ENCODE assay signal across 22 cellular contexts in genomic region chr14:37139710-37140109, GRCh38. TPM values are rescaled to one million over a fixed set of nuclear protein-coding genes. Genes with fewer than 3 reads are reported as not detected.
DNase-seq lines count a peak whose midpoint lies in the region; ATAC-seq and TF ChIP-seq lines count a peak whose summit lies in the region.
"Had no signal": no experiment of that assay in that cellular context is flagged by ENCODE, and none has a peak within 500 bp of the region (broad histone marks: within the 10 kb centered on the region; RNA-seq: fewer than 3 reads in every experiment).

No MANE protein-coding gene starts in this region.

- no peak for ATAC-seq in foreskin keratinocyte

- H3K4me1 ChIP-seq in BLaER1 (peaks cover 22% of the 10 kb centered on the region), left ventricle myocardium inferior (no peaks in the 10 kb centered on the region), foreskin keratinocyte (no peaks in the 10 kb centered on the region)

- intact Hi-C loops in left ventricle myocardium inferior (cut with micrococcal nuclease): loop anchor here (10.0 kb wide), 1 partner anchor 585 kb away; no protein-coding TSS in a partner anchor

- H3K4me2 ChIP-seq in BLaER1: peak overlapping the region; percentile 41

- H3K27me3 ChIP-seq in BLaER1 (no peaks in the 10 kb centered on the region), left ventricle myocardium inferior (ENCODE audit: low read depth) (peaks cover 11% of the 10 kb centered on the region), foreskin keratinocyte (peaks cover 11% of the 10 kb centered on the region)

- in situ Hi-C loops in astrocyte of the cerebellum (cut with HindIII; ENCODE audit: low sequenced_read_pairs): no loop called here

- H3K9me3 ChIP-seq in BLaER1: no peaks in the 10 kb centered on the region
- no peaks in the 10 kb centered on the region for H3K9me3 ChIP-seq in left ventricle myocardium inferior (replicated peaks)

- H4K20me1 ChIP-seq in BLaER1: no peaks in the 10 kb centered on the region

- TF ChIP-seq CTCF in astrocyte of the cerebellum (IDR thresholded peaks at IDR 0.05; ENCODE audit: low read depth, low read length, missing control alignments): no peak
- TF ChIP-seq CTCF in left ventricle myocardium inferior (IDR thresholded peaks at IDR 0.05; ENCODE audit: borderline replicate concordance): no peak
- TF ChIP-seq CTCF in foreskin keratinocyte (conservative IDR thresholded peaks at IDR 0.05): no peak

- DNase-seq in M059J (ENCODE audit: low read depth) (peak; percentile 30), astrocyte of the cerebellum (ENCODE audit: low read depth) (peak; percentile 29), kidney tubule cell (ENCODE audit: low spot score) (peak; percentile 15), NCI-H2227 (lab: John Stamatoyannopoulos, UW; ENCODE audit: unreplicated experiment) (no peak), left ventricle myocardium inferior (no peak), foreskin keratinocyte (no peak)
- DNase-seq: 8988T, DMS53, GF-D8, KBM-7, NCI-H1105, NCI-H146, NCI-H2029 treated with DMSO at 0.1 percent for 48 hours, NCI-H524 treated with DMSO at 0.1 percent for 48 hours, RPMI8226, SHP77, SW 1271 had no signal

- H3K4me3 ChIP-seq in BLaER1: no peak overlapping the region
- H3K4me3 ChIP-seq in astrocyte of the cerebellum (ENCODE audit: low read depth, low read length): no peak overlapping the region
- no peak overlapping the region for H3K4me3 ChIP-seq in left ventricle myocardium inferior
- H3K4me3 ChIP-seq: SK-N-MC had no signal

- H3K36me3 ChIP-seq in BLaER1 (no peaks in the 10 kb centered on the region), left ventricle myocardium inferior (no peaks in the 10 kb centered on the region)

- H3K9ac ChIP-seq in BLaER1: no peak overlapping the region

- H3K27ac ChIP-seq in BLaER1 (no peak overlapping the region), left ventricle myocardium inferior (replicated peaks) (no peak overlapping the region), foreskin keratinocyte (no peak overlapping the region)
- H3K27ac ChIP-seq: C4-2B, HL-60, SK-N-MC had no signal

RNA-seq across cellular contexts. Expression of gene SLC25A21, which starts 32.7 kb away (rescaled TPM):
- 0.94 and 2.4 TPM in 2 replicates for total RNA-seq in M059J (2014; rRNA removed; shearing (Covaris generic))
- total RNA-seq in left ventricle myocardium inferior: 0.77 TPM
- total RNA-seq in foreskin keratinocyte: 0.24 and 0.25 TPM in 2 replicates
- 0.18 and 0.38 TPM in 2 replicates for polyA plus RNA-seq in foreskin keratinocyte
- total RNA-seq: HT-29 had no signal

RNA-seq across cellular contexts. Expression of gene MIPOL1, which starts 58.0 kb away (rescaled TPM):
- total RNA-seq in M059J (2014; rRNA removed; shearing (Covaris generic)): 0.12 TPM in 1 of 2 replicates, not detected in the other
- total RNA-seq in left ventricle myocardium inferior (8.9 TPM), foreskin keratinocyte (9.3 and 10.2 TPM in 2 replicates)
- polyA plus RNA-seq in foreskin keratinocyte: 1.9 and 2.7 TPM in 2 replicates

Comparison
In these comparisons a context has a peak if more than half of its experiments do, and no peak if none do; other contexts are left out.
1. DNase-seq: peak in M059J (single experiment), astrocyte of the cerebellum (single experiment) and kidney tubule cell (single experiment); none in NCI-H2227 (single experiment), left ventricle myocardium inferior (single experiment) and foreskin keratinocyte (0 of 2).